30 cellular contexts compared by ENCODE assay signal in genomic region chr1:94887603-94888171, GRCh38.
"Had no signal": no experiment of that assay in that cellular context is flagged by ENCODE, and none has a peak within 500 bp of the region (broad histone marks: within the 10 kb centered on the region; RNA-seq: fewer than 3 reads in every experiment).

No MANE protein-coding gene starts in this region.

- H3K4me1 ChIP-seq: pancreas, prostate gland had no signal

- H3K27ac ChIP-seq: gastrocnemius medialis, hepatocyte, pancreas, prostate gland, sigmoid colon, upper lobe of left lung, VCaP had no signal

- H3K4me3 Mint-ChIP-seq: activated T-helper 17 cell treated with anti-CD3 and anti-CD28 coated beads, Interleukin-2, amount 50 U/mL, for 72 hours; central memory CD8-positive, alpha-beta T cell; dendritic cell treated with granulocyte-macrophage colony-stimulating factor and Interleukin-4, amounts not matched to agents 40 ng/mL and 50 ng/mL, for 4 days; naive B cell; stimulated activated memory B cell treated with anti-CD40 and anti-IgM and Interleukin-4, amounts not matched to agents 10 μg/mL and 1 μg/mL and 100 μg/mL, for 72 hours; stimulated activated naive CD8-positive, alpha-beta T cell treated with anti-CD3 and anti-CD28 coated beads, Interleukin-15, amount 100 ng/mL, for 72 hours had no signal

- ATAC-seq: activated CD4-positive, CD25-positive, alpha-beta regulatory T cell treated with anti-CD3 and anti-CD28 coated beads, Interleukin-2, amount 50 U/mL, for 24 hours; activated T-helper 17 cell treated with anti-CD3 and anti-CD28 coated beads, Interleukin-2, amount 50 U/mL, for 72 hours; gastrocnemius medialis; left cardiac atrium; pancreas; stimulated activated memory B cell treated with anti-CD40 and anti-IgM and Interleukin-4, amounts not matched to agents 10 μg/mL and 1 μg/mL and 100 μg/mL, for 72 hours; stimulated activated naive CD8-positive, alpha-beta T cell treated with anti-CD3 and anti-CD28 coated beads, Interleukin-15, amount 100 ng/mL, for 72 hours had no signal

- H3K9me3 ChIP-seq: gastrocnemius medialis, pancreas, prostate gland, sigmoid colon, upper lobe of left lung had no signal

- H3K36me3 Mint-ChIP-seq: naive B cell; stimulated activated memory B cell treated with anti-CD40 and anti-IgM and Interleukin-4, amounts not matched to agents 10 μg/mL and 1 μg/mL and 100 μg/mL, for 72 hours had no signal

- H3K36me3 ChIP-seq: gastrocnemius medialis, prostate gland had no signal

- H3K4me1 Mint-ChIP-seq: activated T-helper 17 cell treated with anti-CD3 and anti-CD28 coated beads, Interleukin-2, amount 50 U/mL, for 72 hours had no signal

- H3K9me3 Mint-ChIP-seq: activated T-helper 17 cell treated with anti-CD3 and anti-CD28 coated beads, Interleukin-2, amount 50 U/mL, for 72 hours; central memory CD8-positive, alpha-beta T cell; dendritic cell treated with granulocyte-macrophage colony-stimulating factor and Interleukin-4, amounts not matched to agents 40 ng/mL and 50 ng/mL, for 4 days; naive B cell; stimulated activated memory B cell treated with anti-CD40 and anti-IgM and Interleukin-4, amounts not matched to agents 10 μg/mL and 1 μg/mL and 100 μg/mL, for 72 hours; stimulated activated naive CD8-positive, alpha-beta T cell treated with anti-CD3 and anti-CD28 coated beads, Interleukin-15, amount 100 ng/mL, for 72 hours had no signal

- H3K27me3 Mint-ChIP-seq: dendritic cell treated with granulocyte-macrophage colony-stimulating factor and Interleukin-4, amounts not matched to agents 40 ng/mL and 50 ng/mL, for 4 days; stimulated activated naive CD8-positive, alpha-beta T cell treated with anti-CD3 and anti-CD28 coated beads, Interleukin-15, amount 100 ng/mL, for 72 hours had no signal

- H3K4me3 ChIP-seq: gastrocnemius medialis, hepatocyte, pancreas, prostate gland, sigmoid colon, upper lobe of left lung had no signal

- FAIRE-seq: bronchial epithelial cell, pancreas, small intestine, TTC549 had no signal

- DNase-seq: activated CD4-positive, alpha-beta T cell treated with anti-CD3 and anti-CD28 coated beads for 48 hours; activated CD4-positive, alpha-beta T cell treated with anti-CD3 and anti-CD28 coated beads, Interleukin-2, amount 50 U/mL, for 48 hours; activated CD8-positive, alpha-beta memory T cell treated with anti-CD3 and anti-CD28 coated beads for 24 hours; activated gamma-delta T cell treated with Interleukin-2 at 50 U/mL for 16 hours; activated naive CD4-positive, alpha-beta T cell treated with anti-CD3 and anti-CD28 coated beads, Interleukin-2, amount 50 U/mL, for 16 hours; amygdala; effector CD4-positive, alpha-beta T cell; gastrocnemius medialis; islet precursor cell; left cardiac atrium; mammary epithelial cell; naive B cell; nucleus accumbens; pancreas; sigmoid colon; small intestine; stimulated activated CD4-positive, alpha-beta T cell treated with anti-CD3 and anti-CD28 coated beads, Interleukin-4, amount 100 ng/mL, for 24 hours; stimulated activated naive CD8-positive, alpha-beta T cell treated with anti-CD3 and anti-CD28 coated beads, Interleukin-15, amount 100 ng/mL, for 72 hours; substantia nigra; upper lobe of left lung had no signal

- H3K27me3 ChIP-seq: gastrocnemius medialis, hepatocyte, pancreas, sigmoid colon, upper lobe of left lung had no signal

- H3K27ac Mint-ChIP-seq: activated T-helper 17 cell treated with anti-CD3 and anti-CD28 coated beads, Interleukin-2, amount 50 U/mL, for 72 hours; dendritic cell treated with granulocyte-macrophage colony-stimulating factor and Interleukin-4, amounts not matched to agents 40 ng/mL and 50 ng/mL, for 4 days; naive B cell; stimulated activated memory B cell treated with anti-CD40 and anti-IgM and Interleukin-4, amounts not matched to agents 10 μg/mL and 1 μg/mL and 100 μg/mL, for 72 hours; stimulated activated naive CD8-positive, alpha-beta T cell treated with anti-CD3 and anti-CD28 coated beads, Interleukin-15, amount 100 ng/mL, for 72 hours had no signal
